In the genomic region with DNA sequence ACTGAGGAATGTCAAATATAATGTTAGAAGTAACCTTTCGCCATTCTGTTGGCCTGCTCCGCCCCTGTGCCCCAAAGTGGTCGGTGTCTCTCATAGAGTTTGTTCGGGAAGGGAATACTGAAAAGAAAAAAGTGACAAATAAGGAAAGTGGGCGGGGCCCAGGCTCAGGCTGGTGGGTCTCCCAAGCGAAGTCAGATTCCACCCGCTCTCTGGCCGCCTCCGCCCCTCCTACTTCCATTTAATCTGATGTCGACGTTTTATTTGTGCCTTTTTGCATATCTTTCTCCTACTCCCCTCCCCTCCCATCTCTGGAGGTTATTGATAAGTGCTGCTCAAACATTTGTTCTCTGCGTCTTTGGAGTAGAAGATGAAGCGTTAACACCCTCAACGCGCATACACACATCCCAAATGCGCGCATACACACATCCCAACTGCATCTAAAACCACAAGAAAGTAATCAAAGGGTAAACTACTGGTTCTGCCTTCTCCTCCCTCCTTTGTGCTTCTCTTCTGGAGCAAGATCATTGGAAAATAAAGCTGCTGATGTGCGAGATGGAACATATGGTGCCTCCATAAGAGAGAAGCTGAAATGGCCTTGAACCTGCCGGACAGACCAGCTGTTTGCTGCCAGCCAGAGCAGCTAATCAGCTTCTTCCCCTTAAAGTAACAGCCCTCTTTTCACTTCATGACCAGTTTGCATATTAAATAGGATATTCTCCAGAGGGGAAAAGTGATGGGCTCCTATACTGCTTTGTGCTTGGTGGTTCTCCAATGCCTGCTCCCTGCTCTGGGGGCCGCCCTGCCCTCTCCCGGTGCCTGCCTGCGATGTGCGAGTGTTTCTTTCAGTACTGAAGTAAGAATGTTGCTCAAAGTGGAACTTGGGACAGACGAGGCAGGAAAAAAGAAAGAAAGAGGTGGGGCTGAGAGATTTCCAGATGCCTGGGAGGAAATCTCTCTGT, we compare ENCODE assay signal across 8 cellular contexts. TPM values are rescaled to one million over a fixed set of nuclear protein-coding genes. Genes with fewer than 3 reads are reported as not detected.
DNase-seq lines count a peak whose midpoint lies in the region; ATAC-seq and TF ChIP-seq lines count a peak whose summit lies in the region.

No MANE protein-coding gene starts in this region.

- WGBS in psoas muscle, 3 donors: 19 to 31% (median 24%) methylated on average over 23 to 24 of the region's 24 CpGs

- H3K27me3 ChIP-seq in psoas muscle (ENCODE audit: insufficient read depth in 3 of 3, low read length in 2 of 3): peaks cover 0 to 2% (median 0%) of the 10 kb centered on the region in 3 donors

- DNase-seq in CD14-positive monocyte (ENCODE audit: low spot score) (no peak), Kasumi-1 (lab: John Stamatoyannopoulos, UW) (peak; percentile 9 to 23), amniotic stem cell (lab: John Stamatoyannopoulos, UW) (peak; percentile 19), hippocampal formation (lab: John Stamatoyannopoulos, UW) (peak; percentile 7 to 31), psoas muscle (peak; percentile 52 to 62), HPDE6-E6E7 (ENCODE audit: extremely low spot score) (no peak)

- TF ChIP-seq CTCF in CD14-positive monocyte (IDR thresholded peaks at IDR 0.05) (no peak), psoas muscle (IDR thresholded peaks at IDR 0.05) (no peak)

- no peaks in the 10 kb centered on the region for H3K36me3 ChIP-seq in psoas muscle (ENCODE audit: insufficient read depth in 1 of 2, low read depth in 1 of 2)

- peaks cover 0 to 40% (median 13%) of the 10 kb centered on the region in 7 donors for H3K9me3 Mint-ChIP-seq in CD14-positive monocyte

- peaks cover 4% of the 10 kb centered on the region for H3K9me3 ChIP-seq in psoas muscle

- H3K4me3 ChIP-seq in psoas muscle: peak overlapping the region; percentile 72

- H3K36me3 Mint-ChIP-seq in CD14-positive monocyte: peaks cover 0 to 5% of the 10 kb centered on the region in 2 donors

- ATAC-seq in psoas muscle (no peak), GM21515 (IDR thresholded peaks at IDR 0.05; ENCODE audit: unreplicated experiment) (no peak), GM21717 (IDR thresholded peaks at IDR 0.05; ENCODE audit: unreplicated experiment) (no peak)

- peak overlapping the region; percentile 82 to 91 for H3K4me3 Mint-ChIP-seq in CD14-positive monocyte

- no peaks in the 10 kb centered on the region for H3K4me1 ChIP-seq in psoas muscle

- H3K27ac Mint-ChIP-seq in CD14-positive monocyte: peak overlapping the region in 6 of 7 donors; percentile 10 to 79 (median 58)

- peaks cover 33 to 62% (median 43%) of the 10 kb centered on the region in 3 donors for H3K27me3 Mint-ChIP-seq in CD14-positive monocyte (ENCODE audit: low read depth in 3 of 3)

- H3K27ac ChIP-seq in psoas muscle: peak overlapping the region; percentile 86

- H3K4me1 Mint-ChIP-seq in CD14-positive monocyte: peaks cover 28% of the 10 kb centered on the region

- intact Hi-C loops in CD14-positive monocyte (cut with micrococcal nuclease) (loop anchor here (10.0 kb wide), 2 partner anchors 109 to 161 kb away; no protein-coding TSS in a partner anchor), psoas muscle (cut with DNase I) (loop anchor here (10.0 kb wide), 3 partner anchors 119 to 401 kb away; no protein-coding TSS in a partner anchor)

RNA-seq across cellular contexts. Expression of gene MAMLD1, which starts 3.1 kb away (rescaled TPM):
- polyA plus RNA-seq in CD14-positive monocyte (not detected), psoas muscle (1 to 10 TPM; 1.3 to 4.5 (median 2.3) TPM)
- total RNA-seq in psoas muscle: 1 to 10 TPM; 1.4 to 2.5 (median 2.0) TPM

Comparison
In these comparisons a context has a peak if more than half of its experiments do, and no peak if none do; other contexts are left out.
1. DNase-seq: peak in Kasumi-1 (2 of 2), amniotic stem cell (single experiment), hippocampal formation (2 of 2) and psoas muscle (2 of 2); none in CD14-positive monocyte (single experiment) and HPDE6-E6E7 (single experiment).